In the genomic region with DNA sequence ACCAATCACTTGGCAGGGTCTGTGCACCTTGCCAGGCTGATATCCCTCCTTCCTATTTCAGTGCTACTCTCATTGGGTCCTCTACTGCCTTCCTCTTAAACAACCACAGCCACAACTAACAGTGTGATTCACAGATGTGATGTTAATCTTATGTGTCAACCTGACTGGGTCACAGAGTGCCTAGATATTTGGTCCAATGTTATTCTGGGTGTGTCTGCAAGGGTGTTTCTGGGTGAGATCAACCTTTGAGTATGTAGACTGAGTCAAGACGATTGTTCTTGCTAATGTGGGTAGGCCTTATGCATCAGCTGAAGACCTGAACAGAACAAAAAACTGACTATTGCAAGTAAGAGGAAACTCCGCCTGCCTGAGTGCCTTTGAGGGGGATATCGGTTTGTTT, we compare ENCODE assay signal across 31 cellular contexts. TPM values are rescaled to one million over a fixed set of nuclear protein-coding genes. Genes with fewer than 3 reads are reported as not detected.
"Had no signal": no experiment of that assay in that cellular context is flagged by ENCODE, and none has a peak within 500 bp of the region (broad histone marks: within the 10 kb centered on the region; RNA-seq: fewer than 3 reads in every experiment).

No MANE protein-coding gene starts in this region.

- H3K4me1 ChIP-seq: SJCRH30 had no signal

- H3K9me3 ChIP-seq: SJCRH30 had no signal

- DNase-seq: activated CD4-positive, alpha-beta T cell treated with anti-CD3 and anti-CD28 coated beads, Interleukin-2, amount 10 ng/mL, durations not matched to agents 24 days and 14 days; activated CD4-positive, alpha-beta T cell treated with anti-CD3 and anti-CD28 coated beads, Interleukin-2, amount 50 U/mL, for 4 hours; activated CD8-positive, alpha-beta T cell treated with anti-CD3 and anti-CD28 coated beads for 36 hours; activated effector memory CD4-positive, alpha-beta T cell treated with anti-CD3 and anti-CD28 coated beads, Interleukin-2, amount 50 U/mL, for 16 hours; activated naive CD4-positive, alpha-beta T cell; activated naive CD4-positive, alpha-beta T cell treated with anti-CD3 and anti-CD28 coated beads, Interleukin-2, amount 50 U/mL, for 16 hours; activated naive CD8-positive, alpha-beta T cell treated with anti-CD3 and anti-CD28 coated beads for 36 hours; activated T-cell treated with anti-CD3 and anti-CD28 coated beads, Interleukin-2, amount 50 U/mL, for 1 hour; activated T-cell treated with anti-CD3 and anti-CD28 coated beads, Interleukin-2, amount 50 U/mL, for 72 hours; amniotic stem cell; aorta; brain microvascular endothelial cell; Kasumi-1; KG1; NCI-H1105; NCI-H1417 treated with DMSO at 0.1 percent for 48 hours; NCI-H2029; NCI-H345; NCI-H524 treated with DMSO at 0.1 percent for 48 hours; SHP77; SJCRH30; T1000 had no signal

- H3K36me3 ChIP-seq: brain microvascular endothelial cell, cardiac muscle cell, SJCRH30 had no signal

- H3K27me3 ChIP-seq: brain microvascular endothelial cell, cardiac muscle cell, SJCRH30 had no signal

- ATAC-seq: activated CD8-positive, alpha-beta T cell treated with anti-CD3 and anti-CD28 coated beads for 36 hours; activated T-cell treated with anti-CD3 and anti-CD28 coated beads, Interleukin-2, amount 50 U/mL, for 72 hours; activated T-helper 17 cell treated with anti-CD3 and anti-CD28 coated beads, Interleukin-2, amount 50 U/mL, for 72 hours; Panc1 had no signal

- H3K27ac ChIP-seq: brain microvascular endothelial cell, cardiac muscle cell, SJCRH30, SK-N-MC had no signal

- H3K4me3 ChIP-seq: cardiac muscle cell, SJCRH30, SK-N-MC had no signal

RNA-seq across cellular contexts. Expression of a gene that starts 51.2 kb away (rescaled TPM):
- total RNA-seq: activated CD4-positive, alpha-beta T cell treated with anti-CD3 and anti-CD28 coated beads, Interleukin-2, amount 10 ng/mL, durations not matched to agents 24 days and 14 days; activated CD8-positive, alpha-beta memory T cell treated with anti-CD3 and anti-CD28 coated beads for 36 hours; activated CD8-positive, alpha-beta T cell treated with anti-CD3 and anti-CD28 coated beads for 36 hours; activated naive CD8-positive, alpha-beta T cell treated with anti-CD3 and anti-CD28 coated beads for 36 hours; activated T-cell treated with anti-CD3 and anti-CD28 coated beads, Interleukin-2, amount 50 U/mL, for 72 hours; activated T-helper 17 cell treated with anti-CD3 and anti-CD28 coated beads, Interleukin-2, amount 50 U/mL, for 72 hours; NCI-H460; RPMI7951; T-helper 1 cell treated with Interleukin-12 subunit alpha and Interleukin-12 subunit beta and Interleukin-4 antibody, amounts not matched to agents 30 ng/mL and 1 ng/mL, for 36 hours; T-helper 2 cell treated with Interferon-gamma antibody and Interleukin-4, amounts not matched to agents 100 ng/mL and 5 ng/mL, for 36 hours had no signal
- polyA plus RNA-seq: aorta had no signal
